In genomic region chr22:43955040-43955882, GRCh38 we compare ENCODE assay signal across 1 cellular context.
TF ChIP-seq lines count a peak whose summit lies in the region.

SAMM50 (plus strand) TSS chr22:43955442; CDS start chr22:43955578, 136 bp downstream.

TF ChIP-seq in HepG2, 621 proteins besides CTCF, POLR2A, EP300 and RAD21 (continued from another document and continues in another):
- TF ChIP-seq DRAP1 (CRISPR knock-in tag; IDR thresholded peaks at IDR 0.05) (peak; percentile 51), TGIF2 (CRISPR knock-in tag; IDR thresholded peaks at IDR 0.05) (peak; percentile 72; the same call in 1 of the 2 replicates), NCOA5 (CRISPR knock-in tag; IDR thresholded peaks at IDR 0.05) (no peak), HOXA7 (CRISPR knock-in tag; IDR thresholded peaks at IDR 0.05) (0 out of 2 replicates have a peak, but pooled peaks have one; percentile 40), IKZF1 (IDR thresholded peaks at IDR 0.05) (no peak), TFE3 (CRISPR knock-in tag; IDR thresholded peaks at IDR 0.05) (peak; percentile 43; the same call in 1 of the 2 replicates), HDAC1 (CRISPR knock-in tag; IDR thresholded peaks at IDR 0.05) (peak; percentile 94), ZNF737 (CRISPR knock-in tag; IDR thresholded peaks at IDR 0.05; ENCODE audit: borderline replicate concordance) (peak; percentile 60; the same call in 1 of the 2 replicates), SP5 (CRISPR knock-in tag; IDR thresholded peaks at IDR 0.05; ENCODE audit: borderline replicate concordance, low read depth) (peak; percentile 77), ZNF7 (CRISPR knock-in tag; IDR thresholded peaks at IDR 0.05) (peak; percentile 69), CBX5 (CRISPR knock-in tag; IDR thresholded peaks at IDR 0.05; ENCODE audit: borderline replicate concordance) (no peak), MYPOP (CRISPR knock-in tag; IDR thresholded peaks at IDR 0.05) (peak; percentile 61; the same call in 1 of the 2 replicates), HNRNPH1 (optimal IDR thresholded peaks at IDR 0.05; ENCODE audit: low read depth, low read length) (no peak), ZMAT5 (CRISPR knock-in tag; IDR thresholded peaks at IDR 0.05; ENCODE audit: borderline replicate concordance, low read depth) (no peak), REXO4 (CRISPR knock-in tag; IDR thresholded peaks at IDR 0.05; ENCODE audit: borderline replicate concordance) (no peak), ATF3 (CRISPR knock-in tag; IDR thresholded peaks at IDR 0.05) (no peak; the same call in 1 of the 2 replicates), MTA3 (CRISPR knock-in tag; IDR thresholded peaks at IDR 0.05) (no peak), ZNF44 (CRISPR knock-in tag; IDR thresholded peaks at IDR 0.05) (peak; percentile 22; the same call in 1 of the 2 replicates), EEA1 (CRISPR knock-in tag; IDR thresholded peaks at IDR 0.05; ENCODE audit: borderline replicate concordance) (peak; percentile 37), ZNF703 (CRISPR knock-in tag; IDR thresholded peaks at IDR 0.05; ENCODE audit: borderline replicate concordance) (no peak; the same call in 1 of the 2 replicates), ATRX (CRISPR knock-in tag; IDR thresholded peaks at IDR 0.05; ENCODE audit: borderline replicate concordance) (no peak), MNT (IDR thresholded peaks at IDR 0.05) (no peak), ZNF784 (CRISPR knock-in tag; IDR thresholded peaks at IDR 0.05; ENCODE audit: borderline replicate concordance) (no peak), ZNF317 (CRISPR knock-in tag; IDR thresholded peaks at IDR 0.05) (peak; percentile 55; the same call in 1 of the 2 replicates), FOXP1 (IDR thresholded peaks at IDR 0.05) (no peak), FOXP1 (CRISPR knock-in tag; IDR thresholded peaks at IDR 0.05) (no peak), AFF4 (CRISPR knock-in tag; IDR thresholded peaks at IDR 0.05) (no peak; the same call in 1 of the 2 replicates), DNMT3B (CRISPR knock-in tag; conservative IDR thresholded peaks at IDR 0.05) (0 out of 2 replicates have a peak, but pooled peaks have one; percentile 48), ZSCAN9 (CRISPR knock-in tag; IDR thresholded peaks at IDR 0.05; ENCODE audit: borderline replicate concordance) (no peak), ZNF589 (CRISPR knock-in tag; conservative IDR thresholded peaks at IDR 0.05) (peak; percentile 83; the same call in 1 of the 2 replicates), BRD4 (CRISPR knock-in tag; IDR thresholded peaks at IDR 0.05) (peak; percentile 69; the same call in 1 of the 2 replicates), ARID4A (CRISPR knock-in tag; IDR thresholded peaks at IDR 0.05; ENCODE audit: borderline replicate concordance) (peak; percentile 95), ZNF878 (CRISPR knock-in tag; IDR thresholded peaks at IDR 0.05) (no peak), CREB3 (CRISPR knock-in tag; IDR thresholded peaks at IDR 0.05) (peak; percentile 70; the same call in 1 of the 2 replicates), ZXDC (CRISPR knock-in tag; IDR thresholded peaks at IDR 0.05) (peak; percentile 58; the same call in 1 of the 2 replicates), KLF11 (CRISPR knock-in tag; IDR thresholded peaks at IDR 0.05) (no peak), ZNF224 (CRISPR knock-in tag; IDR thresholded peaks at IDR 0.05) (peak; percentile 55; the same call in 1 of the 2 replicates), ZNF235 (CRISPR knock-in tag; IDR thresholded peaks at IDR 0.05; ENCODE audit: borderline replicate concordance) (peak; percentile 65; the same call in 1 of the 2 replicates), ZSCAN31 (CRISPR knock-in tag; IDR thresholded peaks at IDR 0.05; ENCODE audit: low read depth) (peak; percentile 56; the same call in 1 of the 2 replicates), ZNF672 (CRISPR knock-in tag; IDR thresholded peaks at IDR 0.05) (peak; percentile 59; the same call in 1 of the 2 replicates), ZMYM2 (CRISPR knock-in tag; IDR thresholded peaks at IDR 0.05) (no peak), YEATS4 (CRISPR knock-in tag; IDR thresholded peaks at IDR 0.05; ENCODE audit: borderline replicate concordance) (peak; percentile 83), FLYWCH1 (CRISPR knock-in tag; IDR thresholded peaks at IDR 0.05) (no peak)
